In genomic region chr7:24797270-24797669, GRCh38 we compare ENCODE assay signal across 20 cellular contexts. TPM values are rescaled to one million over a fixed set of nuclear protein-coding genes. Genes with fewer than 3 reads are reported as not detected.
DNase-seq lines count a peak whose midpoint lies in the region; ATAC-seq and TF ChIP-seq lines count a peak whose summit lies in the region.
"Had no signal": no experiment of that assay in that cellular context is flagged by ENCODE, and none has a peak within 500 bp of the region (broad histone marks: within the 10 kb centered on the region; RNA-seq: fewer than 3 reads in every experiment).

No MANE protein-coding gene starts in this region.

- no peak overlapping the region for H3K27ac ChIP-seq in CD4-positive, CD25-positive, alpha-beta regulatory T cell (ENCODE audit: insufficient read depth, low read length, poor library complexity, severe bottlenecking)
- H3K27ac ChIP-seq in endodermal cell (ENCODE audit: low read depth, low read length) = no peak overlapping the region
- H3K27ac ChIP-seq in neural cell (ENCODE audit: low read length) = peak overlapping the region; percentile 71
- H3K27ac ChIP-seq: BLaER1 had no signal

- peaks cover 16 to 28% (median 23%) of the 10 kb centered on the region in 4 donors for H3K4me1 Mint-ChIP-seq in CD4-positive, CD25-positive, alpha-beta regulatory T cell
- no peaks in the 10 kb centered on the region for H3K4me1 Mint-ChIP-seq in endodermal cell

- TF ChIP-seq EP300 in neural cell (conservative IDR thresholded peaks at IDR 0.05; ENCODE audit: poor library complexity, severe bottlenecking) = no peak

- H3K9me2 ChIP-seq in neural cell (ENCODE audit: insufficient read depth, low read length) = no peaks in the 10 kb centered on the region

- H3K27me3 ChIP-seq in CD4-positive, CD25-positive, alpha-beta regulatory T cell (ENCODE audit: control insufficient read depth, insufficient read depth, low read length) = no peaks in the 10 kb centered on the region
- H3K27me3 ChIP-seq in endodermal cell (ENCODE audit: control insufficient read depth, insufficient read depth, low read length, poor library complexity, severe bottlenecking) (no peaks in the 10 kb centered on the region), neural cell (ENCODE audit: insufficient read depth, low read depth, low read length) (no peaks in the 10 kb centered on the region)
- H3K27me3 ChIP-seq: BLaER1 had no signal

- no peak overlapping the region for H3K4me2 ChIP-seq in neural cell (ENCODE audit: low read length)
- H3K4me2 ChIP-seq: BLaER1 had no signal

- H3K4me1 ChIP-seq in CD4-positive, CD25-positive, alpha-beta regulatory T cell (ENCODE audit: control insufficient read depth, insufficient read depth, low read length, poor library complexity, severe bottlenecking) = no peaks in the 10 kb centered on the region
- H3K4me1 ChIP-seq in endodermal cell (ENCODE audit: control insufficient read depth, insufficient read depth, low read length) = no peaks in the 10 kb centered on the region

- no peaks in the 10 kb centered on the region for H4K20me1 ChIP-seq in neural cell (ENCODE audit: insufficient read depth)
- H4K20me1 ChIP-seq: BLaER1 had no signal

- no peaks in the 10 kb centered on the region for H3K27me3 Mint-ChIP-seq in CD4-positive, CD25-positive, alpha-beta regulatory T cell
- no peaks in the 10 kb centered on the region for H3K27me3 Mint-ChIP-seq in endodermal cell (ENCODE audit: insufficient read depth)
- H3K27me3 Mint-ChIP-seq: IgD-negative memory B cell had no signal

- no peak for DNase-seq in CD4-positive, CD25-positive, alpha-beta regulatory T cell
- peak; percentile 7 for DNase-seq in M059J (ENCODE audit: low read depth)
- DNase-seq in endodermal cell = no peak
- no peak for DNase-seq in SIG-M5 treated with dmso at 0.1 percent for 504 hours (lab: John Stamatoyannopoulos, UW; ENCODE audit: unreplicated experiment)
- DNase-seq in nucleus accumbens (lab: John Stamatoyannopoulos, UW) = no peak
- DNase-seq: 8988T; Calu3; CD8-positive, alpha-beta T cell; DMS79 treated with DMSO at 0.1 percent for 48 hours; GOT3; H7; HFFc6 had no signal

- H3K79me2 ChIP-seq in neural cell (replicated peaks; ENCODE audit: insufficient read depth, low read length) = no peaks in the 10 kb centered on the region

- no peak overlapping the region for H2AFZ ChIP-seq in neural cell (ENCODE audit: low read depth, low read length)

- H3K27ac Mint-ChIP-seq in CD4-positive, CD25-positive, alpha-beta regulatory T cell = peak overlapping the region in 2 of 3 donors; percentile 26 to 50
- H3K27ac Mint-ChIP-seq in endodermal cell = no peak overlapping the region
- H3K27ac Mint-ChIP-seq: CD14-positive monocyte; CD8-positive, alpha-beta T cell; HFFc6; IgD-negative memory B cell had no signal

- H3K9ac ChIP-seq in endodermal cell (ENCODE audit: extremely low read depth, low read length, poor library complexity, severe bottlenecking) (no peak overlapping the region), neural cell (ENCODE audit: low read length) (no peak overlapping the region)
- H3K9ac ChIP-seq: BLaER1 had no signal

- peaks cover 0 to 2% (median 0%) of the 10 kb centered on the region in 7 donors for H3K9me3 Mint-ChIP-seq in CD4-positive, CD25-positive, alpha-beta regulatory T cell
- peaks cover 4% of the 10 kb centered on the region for H3K9me3 Mint-ChIP-seq in endodermal cell
- H3K9me3 Mint-ChIP-seq: CD14-positive monocyte; CD8-positive, alpha-beta T cell; HFFc6; IgD-negative memory B cell had no signal

- H3F3A ChIP-seq in neural cell (ENCODE audit: insufficient read depth, low read length, poor library complexity, severe bottlenecking) = no peaks in the 10 kb centered on the region

- ATAC-seq in CD4-positive, CD25-positive, alpha-beta regulatory T cell (ENCODE audit: low read depth in 2 of 2) = no peak
- no peak for ATAC-seq in GM21717 (IDR thresholded peaks at IDR 0.05; ENCODE audit: unreplicated experiment)
- ATAC-seq: CD8-positive, alpha-beta T cell; GM12878; HCT116; HepG2 had no signal

- TF ChIP-seq CTCF in endodermal cell (conservative IDR thresholded peaks at IDR 0.05) = peak; percentile 16
- TF ChIP-seq CTCF in neural cell (IDR thresholded peaks at IDR 0.05; ENCODE audit: poor library complexity, severe bottlenecking) = no peak

- no peak overlapping the region for H3K4me3 Mint-ChIP-seq in CD4-positive, CD25-positive, alpha-beta regulatory T cell
- no peak overlapping the region for H3K4me3 Mint-ChIP-seq in endodermal cell
- H3K4me3 Mint-ChIP-seq: CD14-positive monocyte; CD8-positive, alpha-beta T cell; HFFc6; IgD-negative memory B cell had no signal

- peaks cover 34% of the 10 kb centered on the region for H3K36me3 Mint-ChIP-seq in CD4-positive, CD25-positive, alpha-beta regulatory T cell
- H3K36me3 Mint-ChIP-seq in endodermal cell (ENCODE audit: low read depth) = peaks cover 11% of the 10 kb centered on the region

- WGBS in endodermal cell (ENCODE audit: insufficient coverage in 1 of 2, insufficient read length in 1 of 2), 2 experiments = 89 to 100% methylated on average over 2 to 4 of the region's 4 CpGs

- H3K36me3 ChIP-seq in CD4-positive, CD25-positive, alpha-beta regulatory T cell (ENCODE audit: control insufficient read depth, insufficient read depth, low read length) = peaks cover 24% of the 10 kb centered on the region
- H3K36me3 ChIP-seq in endodermal cell (ENCODE audit: control insufficient read depth, insufficient read depth, low read length) (no peaks in the 10 kb centered on the region), neural cell (ENCODE audit: insufficient read depth, low read length) (no peaks in the 10 kb centered on the region)

- no peaks in the 10 kb centered on the region for H3K9me3 ChIP-seq in CD4-positive, CD25-positive, alpha-beta regulatory T cell (ENCODE audit: control insufficient read depth in 2 of 2, low read length in 2 of 2)
- no peaks in the 10 kb centered on the region for H3K9me3 ChIP-seq in endodermal cell (ENCODE audit: control insufficient read depth, low read length)
- H3K9me3 ChIP-seq in neural cell (ENCODE audit: low read length) = no peaks in the 10 kb centered on the region

- TF ChIP-seq RAD21 in neural cell (conservative IDR thresholded peaks at IDR 0.05) = no peak

- H3K4me3 ChIP-seq in CD4-positive, CD25-positive, alpha-beta regulatory T cell (ENCODE audit: low read depth, low read length) = no peak overlapping the region
- no peak overlapping the region for H3K4me3 ChIP-seq in endodermal cell (ENCODE audit: low read length)
- H3K4me3 ChIP-seq in neural cell (ENCODE audit: low read length) = no peak overlapping the region
- H3K4me3 ChIP-seq: BLaER1, GM12878 had no signal

TF ChIP-seq in neural cell, 6 proteins besides CTCF, POLR2A, EP300 and RAD21:
- TF ChIP-seq EZH2 (IDR thresholded peaks at IDR 0.05; ENCODE audit: borderline replicate concordance, insufficient read depth, low read length, poor library complexity, severe bottlenecking) (no peak), TAF1 (IDR thresholded peaks at IDR 0.05; ENCODE audit: low read depth) (no peak), POLR2AphosphoS5 (IDR thresholded peaks at IDR 0.05) (no peak), REST (IDR thresholded peaks at IDR 0.05; ENCODE audit: borderline replicate concordance) (no peak), SMC3 (conservative IDR thresholded peaks at IDR 0.05; ENCODE audit: poor library complexity) (no peak), MXI1 (conservative IDR thresholded peaks at IDR 0.05; ENCODE audit: poor library complexity, severe bottlenecking) (no peak)

RNA-seq across cellular contexts. Expression of gene GSDME, which starts 40.0 kb away (rescaled TPM):
- not detected for total RNA-seq in CD4-positive, CD25-positive, alpha-beta regulatory T cell
- polyA plus RNA-seq in CD4-positive, CD25-positive, alpha-beta regulatory T cell = under 1 TPM in 3 of 4 donors, not detected in 1; 0.15 to 0.55 (median 0.38) TPM
- total RNA-seq in M059J (2014; rRNA removed; shearing (Covaris generic)) = 17.4 and 24.8 TPM in 2 replicates
- 10 to 100 TPM in 1 of 2 donors, 1 to 10 TPM in 1; 8.9 to 17.9 TPM for total RNA-seq in endodermal cell
- 12.9 TPM for polyA plus RNA-seq in endodermal cell (2013, experiment 1 of 2)
- polyA plus RNA-seq in endodermal cell (2013, experiment 2 of 2) = 11.6 TPM
- 42.9 and 47.4 TPM in 2 replicates for polyA plus RNA-seq in neural cell
- 38.2 and 39.0 TPM in 2 replicates for polyA minus RNA-seq in neural cell
- total RNA-seq: CD8-positive, alpha-beta T cell had no signal
